Comparison of ENCODE assay signal across 8 cellular contexts in the genomic region with DNA sequence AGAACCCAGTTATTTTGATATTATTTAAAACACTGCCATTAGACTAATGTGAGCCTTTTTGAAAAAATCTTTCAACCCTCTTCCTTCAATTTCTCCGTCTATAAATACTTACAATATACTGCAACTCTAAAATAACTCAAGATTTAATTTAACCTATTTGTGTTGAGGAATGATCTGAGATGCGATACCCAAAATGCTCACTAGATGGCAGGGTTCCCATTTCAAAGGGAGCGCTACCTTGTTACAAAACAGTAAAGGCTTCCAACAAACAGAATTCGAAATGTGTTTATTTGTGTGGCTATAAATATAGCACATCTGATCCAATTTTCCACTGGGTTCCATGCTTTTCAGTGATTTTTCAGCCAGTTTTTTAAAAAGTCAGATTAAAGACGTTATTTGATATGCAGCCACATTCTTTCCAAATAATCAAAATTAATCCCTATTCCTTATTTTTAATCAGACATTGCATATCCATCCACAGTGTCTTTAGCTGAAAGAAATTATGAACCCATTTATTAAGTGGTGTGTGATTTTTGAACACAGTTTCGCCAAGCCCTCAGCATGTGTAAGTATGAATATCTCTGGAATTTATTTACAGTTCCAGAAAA.
A peak's percentile ranks its signal among the peaks of the same experiment; 100 is the strongest.
DNase-seq lines count a peak whose midpoint lies in the region; ATAC-seq and TF ChIP-seq lines count a peak whose summit lies in the region.

No MANE protein-coding gene starts in this region.

- no peaks in the 10 kb centered on the region for H3K27me3 ChIP-seq in Karpas-422 (ENCODE audit: low read length)
- no peaks in the 10 kb centered on the region for H3K27me3 ChIP-seq in colonic mucosa
- peaks cover 0 to 4% (median 0%) of the 10 kb centered on the region in 4 donors for H3K27me3 ChIP-seq in liver (ENCODE audit: control insufficient read depth in 4 of 4, insufficient read depth in 4 of 4, low read length in 3 of 4)

- H3K4me1 Mint-ChIP-seq in stimulated activated naive CD8-positive, alpha-beta T cell treated with anti-CD3 and anti-CD28 coated beads, Interleukin-15, amount 100 ng/mL, for 72 hours: no peaks in the 10 kb centered on the region

- WGBS in liver: 6% methylated on average over 6 of the region's 6 CpGs

- H3K4me3 ChIP-seq in Karpas-422 (ENCODE audit: low read length) (no peak overlapping the region), colonic mucosa (no peak overlapping the region), liver (ENCODE audit: low read depth in 1 of 3, low read length in 3 of 3) (no peak overlapping the region)

- H3K4me1 ChIP-seq in Karpas-422 (ENCODE audit: low read length) (no peaks in the 10 kb centered on the region), colonic mucosa (no peaks in the 10 kb centered on the region), liver (ENCODE audit: control insufficient read depth in 4 of 4, insufficient read depth in 4 of 4, low read length in 3 of 4) (no peaks in the 10 kb centered on the region)

- H3K9me3 ChIP-seq in Karpas-422 (ENCODE audit: low read length) (no peaks in the 10 kb centered on the region), colonic mucosa (no peaks in the 10 kb centered on the region), liver (ENCODE audit: control insufficient read depth in 4 of 4, low read length in 3 of 4) (no peaks in the 10 kb centered on the region)

- H3K27ac Mint-ChIP-seq in stimulated activated naive CD8-positive, alpha-beta T cell treated with anti-CD3 and anti-CD28 coated beads, Interleukin-15, amount 100 ng/mL, for 72 hours: no peak overlapping the region

- peak; percentile 80 for TF ChIP-seq CTCF in colonic mucosa (IDR thresholded peaks at IDR 0.05)
- peak; percentile 85 for TF ChIP-seq CTCF in liver (IDR thresholded peaks at IDR 0.05; ENCODE audit: low read depth, low read length, missing input control)

- no peak overlapping the region for H3K4me2 ChIP-seq in Karpas-422 (ENCODE audit: low read depth, low read length, poor library complexity, severe bottlenecking)

- peak; percentile 94 for TF ChIP-seq RAD21 in liver (IDR thresholded peaks at IDR 0.05)

- no peak overlapping the region for H3K4me3 Mint-ChIP-seq in stimulated activated naive CD8-positive, alpha-beta T cell treated with anti-CD3 and anti-CD28 coated beads, Interleukin-15, amount 100 ng/mL, for 72 hours

- no peaks in the 10 kb centered on the region for H4K20me1 ChIP-seq in Karpas-422 (ENCODE audit: insufficient read depth, low read depth, low read length)

- H3K9ac ChIP-seq in Karpas-422 (ENCODE audit: low read length) (no peak overlapping the region), colonic mucosa (ENCODE audit: low read depth in 2 of 2, low read length in 2 of 2) (no peak overlapping the region), liver (ENCODE audit: low read depth in 1 of 2, low read length in 2 of 2) (peak overlapping the region in 1 of 2 donors; percentile 5)

- H3K9me3 Mint-ChIP-seq in stimulated activated naive CD8-positive, alpha-beta T cell treated with anti-CD3 and anti-CD28 coated beads, Interleukin-15, amount 100 ng/mL, for 72 hours: no peaks in the 10 kb centered on the region

- H3K36me3 ChIP-seq in Karpas-422 (ENCODE audit: insufficient read depth, low read length) (no peaks in the 10 kb centered on the region), colonic mucosa (no peaks in the 10 kb centered on the region), liver (ENCODE audit: control insufficient read depth in 4 of 4, insufficient read depth in 3 of 4, low read depth in 1 of 4, low read length in 3 of 4) (no peaks in the 10 kb centered on the region)

- DNase-seq in ELR (ENCODE audit: low read depth) (peak; percentile 68), Karpas-422 (peak; percentile 83), T-helper 1 cell (peak in 4 of 5 donors; percentile 2 to 15 (median 12)), colonic mucosa (peak; percentile 72)
- DNase-seq in stimulated activated naive CD8-positive, alpha-beta T cell treated with anti-CD3 and anti-CD28 coated beads, Interleukin-15, amount 100 ng/mL, for 72 hours: peak; percentile 20 to 26
- DNase-seq in effector CD8-positive, alpha-beta T cell (lab: John Stamatoyannopoulos, UW): no peak

- intact Hi-C loops in colonic mucosa (cut with DNase I): loop anchor here (10.0 kb wide), 1 partner anchor 1555 kb away; no protein-coding TSS in a partner anchor

- no peaks in the 10 kb centered on the region for H3K79me2 ChIP-seq in Karpas-422 (ENCODE audit: low read length)

- H3K9me2 ChIP-seq in Karpas-422 (replicated peaks; ENCODE audit: insufficient read depth, low read length): no peaks in the 10 kb centered on the region

- H2AFZ ChIP-seq in Karpas-422 (ENCODE audit: low read length): no peak overlapping the region

- H3K27ac ChIP-seq in Karpas-422 (ENCODE audit: low read length) (no peak overlapping the region), colonic mucosa (no peak overlapping the region), liver (ENCODE audit: low read depth in 1 of 2, low read length in 2 of 2) (no peak overlapping the region)

- no peaks in the 10 kb centered on the region for H3K27me3 Mint-ChIP-seq in stimulated activated naive CD8-positive, alpha-beta T cell treated with anti-CD3 and anti-CD28 coated beads, Interleukin-15, amount 100 ng/mL, for 72 hours

- peak; percentile 84 for ATAC-seq in GM21367 (IDR thresholded peaks at IDR 0.05; ENCODE audit: unreplicated experiment)
- no peak for ATAC-seq in stimulated activated naive CD8-positive, alpha-beta T cell treated with anti-CD3 and anti-CD28 coated beads, Interleukin-15, amount 100 ng/mL, for 72 hours

TF ChIP-seq in liver, 16 proteins besides CTCF, POLR2A, EP300 and RAD21:
- TF ChIP-seq YY1 (IDR thresholded peaks at IDR 0.05) (no peak), GABPA (IDR thresholded peaks at IDR 0.05 in 1 of 2, conservative IDR thresholded peaks at IDR 0.05 in 1 of 2) (no peak), FOXA2 (IDR thresholded peaks at IDR 0.05) (peak; percentile 5)
